Comparison of ENCODE assay signal across 10 cellular contexts in genomic region chr11:128473631-128474030, GRCh38.
DNase-seq lines count a peak whose midpoint lies in the region; ATAC-seq and TF ChIP-seq lines count a peak whose summit lies in the region.
"Had no signal": no experiment of that assay in that cellular context is flagged by ENCODE, and none has a peak within 500 bp of the region (broad histone marks: within the 10 kb centered on the region; RNA-seq: fewer than 3 reads in every experiment).

No MANE protein-coding gene starts in this region.

- no peak for TF ChIP-seq RAD21 in SK-N-SH (IDR thresholded peaks at IDR 0.05; ENCODE audit: low read length)

- H3K27ac ChIP-seq in DND-41 (ENCODE audit: low read length) (peak overlapping the region; percentile 83), mucosa of rectum (ENCODE audit: low read depth in 2 of 2, low read length in 2 of 2) (peak overlapping the region; percentile 24 to 75), SK-N-SH (ENCODE audit: low read depth in 2 of 2, low read length in 1 of 2) (peak overlapping the region in 1 of 2 experiments; percentile 99; a peak in 2 of 4 replicates)

- H3K4me3 Mint-ChIP-seq in activated CD8-positive, alpha-beta T cell treated with anti-CD3 and anti-CD28 coated beads, Interleukin-2, amount 10 ng/mL, durations not matched to agents 7 days and 5 days, result peak overlapping the region; percentile 56
- H3K4me3 Mint-ChIP-seq: WTC11 had no signal

- no peak for DNase-seq in DND-41
- peak; percentile 48 for DNase-seq in activated CD8-positive, alpha-beta T cell treated with anti-CD3 and anti-CD28 coated beads, Interleukin-2, amount 10 ng/mL, durations not matched to agents 7 days and 5 days
- no peak for DNase-seq in erythroblast (lab: John Stamatoyannopoulos, UW)
- no peak for DNase-seq in SK-N-SH
- DNase-seq in NCI-H524 treated with DMSO at 0.1 percent for 48 hours (lab: John Stamatoyannopoulos, UW), result no peak
- DNase-seq: ovary had no signal

- no peaks in the 10 kb centered on the region for H3K9me3 Mint-ChIP-seq in activated CD8-positive, alpha-beta T cell treated with anti-CD3 and anti-CD28 coated beads, Interleukin-2, amount 10 ng/mL, durations not matched to agents 7 days and 5 days (ENCODE audit: insufficient read depth)
- H3K9me3 Mint-ChIP-seq: WTC11 had no signal

- H4K20me1 ChIP-seq in DND-41 (ENCODE audit: insufficient read depth, low read length), result 0 out of 2 replicates have a peak, but pooled peaks cover 2% of the 10 kb centered on the region
- no peaks in the 10 kb centered on the region for H4K20me1 ChIP-seq in SK-N-SH (ENCODE audit: insufficient read depth)

- no peak for TF ChIP-seq POLR2A in erythroblast (IDR thresholded peaks at IDR 0.05; ENCODE audit: low read length)

- 89% methylated on average over 3 of the region's 4 CpGs for WGBS in SK-N-SH (ENCODE audit: low lambda C conversion rate)

- peaks cover 26% of the 10 kb centered on the region for H3F3A ChIP-seq in SK-N-SH (replicated peaks; ENCODE audit: insufficient read depth)

- H3K9me3 ChIP-seq in DND-41 (ENCODE audit: insufficient read depth, low read length, severe bottlenecking) (no peaks in the 10 kb centered on the region), mucosa of rectum (ENCODE audit: control insufficient read depth in 2 of 2, low read length in 2 of 2) (no peaks in the 10 kb centered on the region), SK-N-SH (no peaks in the 10 kb centered on the region)
- H3K9me3 ChIP-seq: ovary had no signal

- H3K9me2 ChIP-seq in SK-N-SH, result no peaks in the 10 kb centered on the region

- no peak for TF ChIP-seq EP300 in SK-N-SH (IDR thresholded peaks at IDR 0.05; ENCODE audit: borderline replicate concordance in 1 of 2, low read depth in 1 of 2, low read length in 1 of 2)

- no peak overlapping the region; the same call in 1 of the 2 replicates for H3K9ac ChIP-seq in DND-41 (ENCODE audit: low read depth, low read length)
- no peak overlapping the region for H3K9ac ChIP-seq in mucosa of rectum (ENCODE audit: low read depth in 1 of 2, low read length in 2 of 2)
- H3K9ac ChIP-seq in SK-N-SH, result no peak overlapping the region

- H3K36me3 ChIP-seq in DND-41 (ENCODE audit: insufficient read depth, low read length), result peaks cover 87% of the 10 kb centered on the region
- peaks cover 9 to 35% of the 10 kb centered on the region in 2 donors for H3K36me3 ChIP-seq in mucosa of rectum (ENCODE audit: control insufficient read depth in 2 of 2, insufficient read depth in 2 of 2, low read length in 2 of 2)
- H3K36me3 ChIP-seq in SK-N-SH (replicated peaks in 1 of 2; ENCODE audit: control insufficient read depth in 1 of 2, insufficient read depth in 2 of 2, low read length in 1 of 2), result peaks cover 42 to 69% of the 10 kb centered on the region in 2 experiments
- H3K36me3 ChIP-seq: ovary had no signal

- ATAC-seq in DND-41 (ENCODE audit: insufficient read depth, low read depth) (no peak), HG03108 (IDR thresholded peaks at IDR 0.05; ENCODE audit: unreplicated experiment) (peak; percentile 27), HG02852 (IDR thresholded peaks at IDR 0.05; ENCODE audit: unreplicated experiment) (no peak)
- ATAC-seq in activated CD8-positive, alpha-beta T cell treated with anti-CD3 and anti-CD28 coated beads, Interleukin-2, amount 10 ng/mL, durations not matched to agents 7 days and 5 days, result no peak
- ATAC-seq: WTC11 had no signal

- H3K4me2 ChIP-seq in DND-41 (ENCODE audit: insufficient read depth, low read length) (peak overlapping the region; percentile 16; the same call in 1 of the 2 replicates), SK-N-SH (no peak overlapping the region)

- H3K4me3 ChIP-seq in DND-41 (ENCODE audit: low read depth in 1 of 2, low read length in 2 of 2) (no peak overlapping the region), mucosa of rectum (ENCODE audit: low read length in 2 of 2) (no peak overlapping the region), SK-N-SH (ENCODE audit: low read depth in 2 of 2, low read length in 1 of 2) (no peak overlapping the region)
- H3K4me3 ChIP-seq: ovary had no signal

- H3K27me3 ChIP-seq in DND-41 (ENCODE audit: insufficient read depth, low read length, poor library complexity) (no peaks in the 10 kb centered on the region), mucosa of rectum (ENCODE audit: control insufficient read depth in 2 of 2, insufficient read depth in 2 of 2, low read length in 2 of 2) (no peaks in the 10 kb centered on the region), SK-N-SH (ENCODE audit: insufficient read depth) (no peaks in the 10 kb centered on the region)
- H3K27me3 ChIP-seq: ovary had no signal

- CTCF ChIA-PET in activated CD8-positive, alpha-beta T cell treated with anti-CD3 and anti-CD28 coated beads, Interleukin-2, amount 10 ng/mL, durations not matched to agents 7 days and 5 days (lab: Charles Lee), result interaction anchor here (0.7 to 9.4 kb wide), 19 partner anchors 9 to 316 kb away, joined by 3 to 118 read pairs (median 6); no protein-coding TSS in a partner anchor
- CTCF ChIA-PET in SK-N-SH (lab: Yijun Ruan, JAX), result interaction anchor here (1.1 to 1.6 kb wide), 5 partner anchors 9 to 183 kb away, joined by 3 to 5 read pairs (median 4); no protein-coding TSS in a partner anchor

- no peak overlapping the region for H2AFZ ChIP-seq in DND-41 (ENCODE audit: low read depth, low read length)
- H2AFZ ChIP-seq in SK-N-SH (ENCODE audit: low read depth), result no peak overlapping the region

- H3K27ac Mint-ChIP-seq in activated CD8-positive, alpha-beta T cell treated with anti-CD3 and anti-CD28 coated beads, Interleukin-2, amount 10 ng/mL, durations not matched to agents 7 days and 5 days, result peak overlapping the region; percentile 85
- H3K27ac Mint-ChIP-seq: WTC11 had no signal

- H3K4me1 ChIP-seq in DND-41 (ENCODE audit: insufficient read depth, low read length) (peaks cover 86% of the 10 kb centered on the region), mucosa of rectum (ENCODE audit: control insufficient read depth in 2 of 2, insufficient read depth in 2 of 2, low read length in 2 of 2) (peaks cover 56% of the 10 kb centered on the region in 2 donors), SK-N-SH (ENCODE audit: control insufficient read depth in 1 of 2, insufficient read depth in 2 of 2, low read depth in 1 of 2, low read length in 1 of 2) (peaks cover 18 to 30% of the 10 kb centered on the region in 2 experiments)

- H3K36me3 Mint-ChIP-seq in activated CD8-positive, alpha-beta T cell treated with anti-CD3 and anti-CD28 coated beads, Interleukin-2, amount 10 ng/mL, durations not matched to agents 7 days and 5 days (ENCODE audit: low read depth), result peaks cover 96% of the 10 kb centered on the region

- peaks cover 96% of the 10 kb centered on the region for H3K4me1 Mint-ChIP-seq in activated CD8-positive, alpha-beta T cell treated with anti-CD3 and anti-CD28 coated beads, Interleukin-2, amount 10 ng/mL, durations not matched to agents 7 days and 5 days (ENCODE audit: low read depth)

- POLR2A ChIA-PET in activated CD8-positive, alpha-beta T cell treated with anti-CD3 and anti-CD28 coated beads, Interleukin-2, amount 10 ng/mL, durations not matched to agents 7 days and 5 days (lab: Charles Lee), result interaction anchor here (0.9 to 11.1 kb wide), 16 partner anchors 13 to 183 kb away, joined by 3 to 230 read pairs (median 7); no protein-coding TSS in a partner anchor
- POLR2A ChIA-PET in SK-N-SH (lab: Yijun Ruan, JAX), result no interaction called here

- no peak for TF ChIP-seq CTCF in DND-41 (IDR thresholded peaks at IDR 0.05; ENCODE audit: borderline replicate concordance, extremely low read depth, low read length, poor library complexity, severe bottlenecking)
- no peak for TF ChIP-seq CTCF in SK-N-SH (IDR thresholded peaks at IDR 0.05)

- H3K79me2 ChIP-seq in DND-41 (ENCODE audit: insufficient read depth, low read length), result peaks cover 65% of the 10 kb centered on the region
- H3K79me2 ChIP-seq in SK-N-SH (ENCODE audit: insufficient read depth), result peaks cover 98% of the 10 kb centered on the region

- H3K27me3 Mint-ChIP-seq in activated CD8-positive, alpha-beta T cell treated with anti-CD3 and anti-CD28 coated beads, Interleukin-2, amount 10 ng/mL, durations not matched to agents 7 days and 5 days (ENCODE audit: low read depth), result no peaks in the 10 kb centered on the region

TF ChIP-seq in SK-N-SH, 30 proteins besides CTCF, POLR2A, EP300 and RAD21 (continues in another document):
- TF ChIP-seq FOXJ3 (CRISPR knock-in tag; IDR thresholded peaks at IDR 0.05) (no peak), MEF2A (IDR thresholded peaks at IDR 0.05; ENCODE audit: borderline replicate concordance, low read depth) (no peak), JUND (IDR thresholded peaks at IDR 0.05) (no peak)
- TF ChIP-seq, protein P1, sequence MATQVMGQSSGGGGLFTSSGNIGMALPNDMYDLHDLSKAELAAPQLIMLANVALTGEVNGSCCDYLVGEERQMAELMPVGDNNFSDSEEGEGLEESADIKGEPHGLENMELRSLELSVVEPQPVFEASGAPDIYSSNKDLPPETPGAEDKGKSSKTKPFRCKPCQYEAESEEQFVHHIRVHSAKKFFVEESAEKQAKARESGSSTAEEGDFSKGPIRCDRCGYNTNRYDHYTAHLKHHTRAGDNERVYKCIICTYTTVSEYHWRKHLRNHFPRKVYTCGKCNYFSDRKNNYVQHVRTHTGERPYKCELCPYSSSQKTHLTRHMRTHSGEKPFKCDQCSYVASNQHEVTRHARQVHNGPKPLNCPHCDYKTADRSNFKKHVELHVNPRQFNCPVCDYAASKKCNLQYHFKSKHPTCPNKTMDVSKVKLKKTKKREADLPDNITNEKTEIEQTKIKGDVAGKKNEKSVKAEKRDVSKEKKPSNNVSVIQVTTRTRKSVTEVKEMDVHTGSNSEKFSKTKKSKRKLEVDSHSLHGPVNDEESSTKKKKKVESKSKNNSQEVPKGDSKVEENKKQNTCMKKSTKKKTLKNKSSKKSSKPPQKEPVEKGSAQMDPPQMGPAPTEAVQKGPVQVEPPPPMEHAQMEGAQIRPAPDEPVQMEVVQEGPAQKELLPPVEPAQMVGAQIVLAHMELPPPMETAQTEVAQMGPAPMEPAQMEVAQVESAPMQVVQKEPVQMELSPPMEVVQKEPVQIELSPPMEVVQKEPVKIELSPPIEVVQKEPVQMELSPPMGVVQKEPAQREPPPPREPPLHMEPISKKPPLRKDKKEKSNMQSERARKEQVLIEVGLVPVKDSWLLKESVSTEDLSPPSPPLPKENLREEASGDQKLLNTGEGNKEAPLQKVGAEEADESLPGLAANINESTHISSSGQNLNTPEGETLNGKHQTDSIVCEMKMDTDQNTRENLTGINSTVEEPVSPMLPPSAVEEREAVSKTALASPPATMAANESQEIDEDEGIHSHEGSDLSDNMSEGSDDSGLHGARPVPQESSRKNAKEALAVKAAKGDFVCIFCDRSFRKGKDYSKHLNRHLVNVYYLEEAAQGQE (IDR thresholded peaks at IDR 0.05; ENCODE audit: low read depth, low read length), result no peak
- TF ChIP-seq, protein P2, sequence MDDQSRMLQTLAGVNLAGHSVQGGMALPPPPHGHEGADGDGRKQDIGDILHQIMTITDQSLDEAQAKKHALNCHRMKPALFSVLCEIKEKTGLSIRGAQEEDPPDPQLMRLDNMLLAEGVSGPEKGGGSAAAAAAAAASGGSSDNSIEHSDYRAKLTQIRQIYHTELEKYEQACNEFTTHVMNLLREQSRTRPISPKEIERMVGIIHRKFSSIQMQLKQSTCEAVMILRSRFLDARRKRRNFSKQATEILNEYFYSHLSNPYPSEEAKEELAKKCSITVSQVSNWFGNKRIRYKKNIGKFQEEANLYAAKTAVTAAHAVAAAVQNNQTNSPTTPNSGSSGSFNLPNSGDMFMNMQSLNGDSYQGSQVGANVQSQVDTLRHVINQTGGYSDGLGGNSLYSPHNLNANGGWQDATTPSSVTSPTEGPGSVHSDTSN (IDR thresholded peaks at IDR 0.05), result no peak
